ENCODE assay signal across 1 cellular context in the genomic region with DNA sequence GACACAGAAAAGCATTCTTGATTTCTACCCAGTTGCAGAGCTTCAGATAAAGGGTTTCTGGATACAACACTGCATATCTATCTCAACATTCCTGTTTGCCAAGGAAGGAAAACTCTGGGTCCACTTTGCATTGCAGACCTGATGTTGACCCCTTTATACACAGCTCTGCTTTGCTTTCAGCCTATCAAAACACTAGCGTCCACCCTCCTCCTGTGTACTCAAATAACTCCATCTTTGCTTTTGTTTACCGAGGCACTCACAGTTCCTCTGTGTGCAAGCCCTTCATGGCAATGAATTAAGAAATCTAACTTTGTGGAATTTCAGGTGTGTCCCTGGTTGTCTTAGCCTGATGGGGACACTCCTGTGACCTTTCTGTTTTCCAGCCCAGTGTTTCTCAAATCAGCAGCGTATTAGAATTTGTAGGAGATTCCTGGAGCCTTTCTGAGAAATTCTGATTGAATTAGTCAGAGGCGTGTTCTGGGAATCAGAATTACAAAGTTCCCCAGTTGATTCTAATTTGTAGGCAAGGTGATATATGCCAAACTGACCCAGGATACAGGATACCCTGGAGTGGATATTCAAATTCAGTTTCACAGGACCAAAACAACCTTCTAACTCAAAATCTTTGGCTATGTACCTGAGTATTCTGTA.
TF ChIP-seq lines count a peak whose summit lies in the region.

No MANE protein-coding gene starts in this region.

TF ChIP-seq in SK-N-SH treated with all-trans-retinoic acid at 6 μM for 48 hours, 23 proteins besides CTCF, POLR2A, EP300 and RAD21 (continued from another document):
- TF ChIP-seq, protein P1, sequence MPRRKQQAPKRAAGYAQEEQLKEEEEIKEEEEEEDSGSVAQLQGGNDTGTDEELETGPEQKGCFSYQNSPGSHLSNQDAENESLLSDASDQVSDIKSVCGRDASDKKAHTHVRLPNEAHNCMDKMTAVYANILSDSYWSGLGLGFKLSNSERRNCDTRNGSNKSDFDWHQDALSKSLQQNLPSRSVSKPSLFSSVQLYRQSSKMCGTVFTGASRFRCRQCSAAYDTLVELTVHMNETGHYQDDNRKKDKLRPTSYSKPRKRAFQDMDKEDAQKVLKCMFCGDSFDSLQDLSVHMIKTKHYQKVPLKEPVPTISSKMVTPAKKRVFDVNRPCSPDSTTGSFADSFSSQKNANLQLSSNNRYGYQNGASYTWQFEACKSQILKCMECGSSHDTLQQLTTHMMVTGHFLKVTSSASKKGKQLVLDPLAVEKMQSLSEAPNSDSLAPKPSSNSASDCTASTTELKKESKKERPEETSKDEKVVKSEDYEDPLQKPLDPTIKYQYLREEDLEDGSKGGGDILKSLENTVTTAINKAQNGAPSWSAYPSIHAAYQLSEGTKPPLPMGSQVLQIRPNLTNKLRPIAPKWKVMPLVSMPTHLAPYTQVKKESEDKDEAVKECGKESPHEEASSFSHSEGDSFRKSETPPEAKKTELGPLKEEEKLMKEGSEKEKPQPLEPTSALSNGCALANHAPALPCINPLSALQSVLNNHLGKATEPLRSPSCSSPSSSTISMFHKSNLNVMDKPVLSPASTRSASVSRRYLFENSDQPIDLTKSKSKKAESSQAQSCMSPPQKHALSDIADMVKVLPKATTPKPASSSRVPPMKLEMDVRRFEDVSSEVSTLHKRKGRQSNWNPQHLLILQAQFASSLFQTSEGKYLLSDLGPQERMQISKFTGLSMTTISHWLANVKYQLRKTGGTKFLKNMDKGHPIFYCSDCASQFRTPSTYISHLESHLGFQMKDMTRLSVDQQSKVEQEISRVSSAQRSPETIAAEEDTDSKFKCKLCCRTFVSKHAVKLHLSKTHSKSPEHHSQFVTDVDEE (CRISPR knock-in tag; IDR thresholded peaks at IDR 0.05) = no peak
